22 cellular contexts compared by ENCODE assay signal in genomic region chr2:129464631-129465030, GRCh38.
"Had no signal": no experiment of that assay in that cellular context is flagged by ENCODE, and none has a peak within 500 bp of the region (broad histone marks: within the 10 kb centered on the region; RNA-seq: fewer than 3 reads in every experiment).

No MANE protein-coding gene starts in this region.

- ATAC-seq: HepG2, Panc1, PC-3 had no signal

- FAIRE-seq: HepG2 had no signal

- H3K27ac ChIP-seq: RWPE1 had no signal

- H3K4me2 ChIP-seq: SK-N-SH had no signal

- DNase-seq: IMR-90, Karpas-422, KG1, MM.1S, NCI-H1048, NCI-H1105, NCI-H1417 treated with DMSO at 0.1 percent for 48 hours, NCI-H146, NCI-H1694 treated with DMSO at 0.1 percent for 48 hours, NCI-H1930, NCI-H2081, NCI-H2107, NCI-H2227 treated with DMSO at 0.1 percent for 48 hours, NCI-H524, NCI-H526 treated with DMSO at 0.1 percent for 48 hours, NCI-H748 treated with DMSO at 0.1 percent for 48 hours, PC-3, SHP77, SK-N-SH had no signal

- H3K9me3 ChIP-seq: SK-N-SH had no signal

- H3K9ac ChIP-seq: SK-N-SH had no signal
